Comparison of ENCODE assay signal across 2 cellular contexts in the genomic region with DNA sequence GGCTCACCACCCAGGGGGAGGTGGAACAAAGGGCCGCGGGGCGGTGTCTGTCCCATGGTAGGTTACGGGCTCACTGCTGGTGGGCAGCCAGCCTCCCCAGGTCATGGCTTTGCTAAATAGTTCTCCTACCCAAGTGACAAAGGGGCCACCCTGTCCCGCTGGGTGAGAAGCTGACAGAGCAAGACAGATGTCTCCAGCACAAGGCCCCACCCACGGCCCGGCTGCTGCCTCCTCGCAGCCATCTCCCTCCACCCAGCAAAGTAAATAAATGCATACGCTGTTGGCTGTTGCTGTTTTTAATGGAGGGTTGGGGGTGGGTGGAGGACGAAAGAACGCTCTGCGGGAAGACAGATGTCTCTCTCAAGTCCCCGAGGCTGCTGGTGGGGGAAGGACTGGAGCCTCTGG.
A peak's percentile ranks its signal among the peaks of the same experiment; 100 is the strongest.
TF ChIP-seq lines count a peak whose summit lies in the region.

No MANE protein-coding gene starts in this region.

TF ChIP-seq in HEK293T, 16 proteins besides CTCF, POLR2A, EP300 and RAD21:
- TF ChIP-seq FOXK2 (IDR thresholded peaks at IDR 0.05): no peak
- TF ChIP-seq FOXA1 (IDR thresholded peaks at IDR 0.05): no peak
- TF ChIP-seq NFRKB (IDR thresholded peaks at IDR 0.05): no peak
- TF ChIP-seq, protein P1, sequence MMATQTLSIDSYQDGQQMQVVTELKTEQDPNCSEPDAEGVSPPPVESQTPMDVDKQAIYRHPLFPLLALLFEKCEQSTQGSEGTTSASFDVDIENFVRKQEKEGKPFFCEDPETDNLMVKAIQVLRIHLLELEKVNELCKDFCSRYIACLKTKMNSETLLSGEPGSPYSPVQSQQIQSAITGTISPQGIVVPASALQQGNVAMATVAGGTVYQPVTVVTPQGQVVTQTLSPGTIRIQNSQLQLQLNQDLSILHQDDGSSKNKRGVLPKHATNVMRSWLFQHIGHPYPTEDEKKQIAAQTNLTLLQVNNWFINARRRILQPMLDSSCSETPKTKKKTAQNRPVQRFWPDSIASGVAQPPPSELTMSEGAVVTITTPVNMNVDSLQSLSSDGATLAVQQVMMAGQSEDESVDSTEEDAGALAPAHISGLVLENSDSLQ (IDR thresholded peaks at IDR 0.05): peak; percentile 78
- TF ChIP-seq BHLHE40 (IDR thresholded peaks at IDR 0.05; ENCODE audit: borderline replicate concordance): no peak
- TF ChIP-seq LEF1 (IDR thresholded peaks at IDR 0.05; ENCODE audit: borderline replicate concordance): no peak
- TF ChIP-seq SP1 (IDR thresholded peaks at IDR 0.05): no peak
- no peak for TF ChIP-seq L3MBTL2 (conservative IDR thresholded peaks at IDR 0.05)

TF ChIP-seq in HepG2, 621 proteins besides CTCF, POLR2A, EP300 and RAD21:
- TF ChIP-seq SMAD9 (CRISPR knock-in tag; IDR thresholded peaks at IDR 0.05) (no peak), FOSL1 (CRISPR knock-in tag; IDR thresholded peaks at IDR 0.05; ENCODE audit: borderline replicate concordance) (no peak), DNMT1 (CRISPR knock-in tag; IDR thresholded peaks at IDR 0.05) (no peak), DPF2 (CRISPR knock-in tag; IDR thresholded peaks at IDR 0.05; ENCODE audit: borderline replicate concordance, low read depth) (no peak), ZBTB8A (CRISPR knock-in tag; IDR thresholded peaks at IDR 0.05; ENCODE audit: borderline replicate concordance, low read depth) (no peak), ZNF432 (CRISPR knock-in tag; IDR thresholded peaks at IDR 0.05; ENCODE audit: borderline replicate concordance) (no peak), HNRNPUL1 (IDR thresholded peaks at IDR 0.05; ENCODE audit: low read depth, low read length) (no peak), YEATS2 (CRISPR knock-in tag; IDR thresholded peaks at IDR 0.05; ENCODE audit: borderline replicate concordance) (no peak), ZSCAN31 (CRISPR knock-in tag; IDR thresholded peaks at IDR 0.05; ENCODE audit: low read depth) (no peak), KLF13 (CRISPR knock-in tag; IDR thresholded peaks at IDR 0.05) (no peak)
- TF ChIP-seq, protein P2, sequence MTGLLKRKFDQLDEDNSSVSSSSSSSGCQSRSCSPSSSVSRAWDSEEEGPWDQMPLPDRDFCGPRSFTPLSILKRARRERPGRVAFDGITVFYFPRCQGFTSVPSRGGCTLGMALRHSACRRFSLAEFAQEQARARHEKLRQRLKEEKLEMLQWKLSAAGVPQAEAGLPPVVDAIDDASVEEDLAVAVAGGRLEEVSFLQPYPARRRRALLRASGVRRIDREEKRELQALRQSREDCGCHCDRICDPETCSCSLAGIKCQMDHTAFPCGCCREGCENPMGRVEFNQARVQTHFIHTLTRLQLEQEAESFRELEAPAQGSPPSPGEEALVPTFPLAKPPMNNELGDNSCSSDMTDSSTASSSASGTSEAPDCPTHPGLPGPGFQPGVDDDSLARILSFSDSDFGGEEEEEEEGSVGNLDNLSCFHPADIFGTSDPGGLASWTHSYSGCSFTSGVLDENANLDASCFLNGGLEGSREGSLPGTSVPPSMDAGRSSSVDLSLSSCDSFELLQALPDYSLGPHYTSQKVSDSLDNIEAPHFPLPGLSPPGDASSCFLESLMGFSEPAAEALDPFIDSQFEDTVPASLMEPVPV (CRISPR knock-in tag; IDR thresholded peaks at IDR 0.05): no peak
